In the genomic region with DNA sequence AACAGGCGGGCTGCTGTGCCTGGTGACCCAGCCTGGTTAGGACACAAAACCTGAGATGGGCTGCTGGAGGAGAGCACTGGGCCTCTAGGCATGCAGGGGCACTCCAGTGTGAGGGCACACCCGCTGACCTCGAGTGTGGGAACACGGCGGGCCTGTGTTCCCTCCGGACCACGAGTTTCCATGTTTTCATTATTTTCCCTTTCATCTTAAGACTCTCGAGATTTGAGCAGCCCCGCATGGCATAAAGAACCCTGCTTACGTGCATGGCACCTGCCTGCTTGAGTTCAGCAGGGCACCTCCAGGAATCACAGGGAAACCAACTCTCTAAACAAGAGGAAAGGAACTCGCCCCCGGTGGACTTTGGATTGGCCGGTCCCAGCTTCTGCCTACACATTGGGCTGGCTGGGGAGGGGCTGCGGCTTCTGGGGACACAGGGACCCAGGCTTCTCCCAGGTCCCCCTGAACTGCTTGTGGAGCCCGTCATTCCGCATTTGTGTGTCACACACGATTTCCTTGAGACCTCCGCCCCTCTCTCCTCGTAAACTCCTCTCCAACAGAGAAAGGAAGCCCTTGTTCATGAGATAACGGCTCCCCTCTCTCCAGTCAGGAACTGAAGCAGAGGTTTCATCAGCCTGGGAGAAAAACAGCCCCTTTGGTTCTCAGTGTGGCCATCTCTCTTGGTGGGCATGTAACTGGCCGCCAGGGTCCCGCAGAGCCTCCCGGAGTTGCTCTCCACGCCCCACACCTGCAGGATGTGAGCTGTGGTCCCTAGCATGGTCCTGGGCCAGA, we compare ENCODE assay signal across 1 cellular context.
A peak's percentile ranks its signal among the peaks of the same experiment; 100 is the strongest.
TF ChIP-seq lines count a peak whose summit lies in the region.

No MANE protein-coding gene starts in this region.

TF ChIP-seq in HepG2, 621 proteins besides CTCF, POLR2A, EP300 and RAD21 (continued from another document and continues in another):
- TF ChIP-seq, protein P1, sequence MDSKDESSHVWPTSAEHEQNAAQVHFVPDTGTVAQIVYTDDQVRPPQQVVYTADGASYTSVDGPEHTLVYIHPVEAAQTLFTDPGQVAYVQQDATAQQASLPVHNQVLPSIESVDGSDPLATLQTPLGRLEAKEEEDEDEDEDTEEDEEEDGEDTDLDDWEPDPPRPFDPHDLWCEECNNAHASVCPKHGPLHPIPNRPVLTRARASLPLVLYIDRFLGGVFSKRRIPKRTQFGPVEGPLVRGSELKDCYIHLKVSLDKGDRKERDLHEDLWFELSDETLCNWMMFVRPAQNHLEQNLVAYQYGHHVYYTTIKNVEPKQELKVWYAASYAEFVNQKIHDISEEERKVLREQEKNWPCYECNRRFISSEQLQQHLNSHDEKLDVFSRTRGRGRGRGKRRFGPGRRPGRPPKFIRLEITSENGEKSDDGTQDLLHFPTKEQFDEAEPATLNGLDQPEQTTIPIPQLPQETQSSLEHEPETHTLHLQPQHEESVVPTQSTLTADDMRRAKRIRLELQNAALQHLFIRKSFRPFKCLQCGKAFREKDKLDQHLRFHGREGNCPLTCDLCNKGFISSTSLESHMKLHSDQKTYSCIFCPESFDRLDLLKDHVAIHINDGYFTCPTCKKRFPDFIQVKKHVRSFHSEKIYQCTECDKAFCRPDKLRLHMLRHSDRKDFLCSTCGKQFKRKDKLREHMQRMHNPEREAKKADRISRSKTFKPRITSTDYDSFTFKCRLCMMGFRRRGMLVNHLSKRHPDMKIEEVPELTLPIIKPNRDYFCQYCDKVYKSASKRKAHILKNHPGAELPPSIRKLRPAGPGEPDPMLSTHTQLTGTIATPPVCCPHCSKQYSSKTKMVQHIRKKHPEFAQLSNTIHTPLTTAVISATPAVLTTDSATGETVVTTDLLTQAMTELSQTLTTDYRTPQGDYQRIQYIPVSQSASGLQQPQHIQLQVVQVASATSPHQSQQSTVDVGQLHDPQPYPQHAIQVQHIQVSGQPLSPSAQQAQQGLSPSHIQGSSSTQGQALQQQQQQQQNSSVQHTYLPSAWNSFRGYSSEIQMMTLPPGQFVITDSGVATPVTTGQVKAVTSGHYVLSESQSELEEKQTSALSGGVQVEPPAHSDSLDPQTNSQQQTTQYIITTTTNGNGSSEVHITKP (CRISPR knock-in tag; IDR thresholded peaks at IDR 0.05; ENCODE audit: low read depth) = 0 out of 2 replicates have a peak, but pooled peaks have one; percentile 23
- TF ChIP-seq KLF12 (CRISPR knock-in tag; IDR thresholded peaks at IDR 0.05; ENCODE audit: borderline replicate concordance) = 0 out of 2 replicates have a peak, but pooled peaks have one; percentile 47
- TF ChIP-seq, protein P2, sequence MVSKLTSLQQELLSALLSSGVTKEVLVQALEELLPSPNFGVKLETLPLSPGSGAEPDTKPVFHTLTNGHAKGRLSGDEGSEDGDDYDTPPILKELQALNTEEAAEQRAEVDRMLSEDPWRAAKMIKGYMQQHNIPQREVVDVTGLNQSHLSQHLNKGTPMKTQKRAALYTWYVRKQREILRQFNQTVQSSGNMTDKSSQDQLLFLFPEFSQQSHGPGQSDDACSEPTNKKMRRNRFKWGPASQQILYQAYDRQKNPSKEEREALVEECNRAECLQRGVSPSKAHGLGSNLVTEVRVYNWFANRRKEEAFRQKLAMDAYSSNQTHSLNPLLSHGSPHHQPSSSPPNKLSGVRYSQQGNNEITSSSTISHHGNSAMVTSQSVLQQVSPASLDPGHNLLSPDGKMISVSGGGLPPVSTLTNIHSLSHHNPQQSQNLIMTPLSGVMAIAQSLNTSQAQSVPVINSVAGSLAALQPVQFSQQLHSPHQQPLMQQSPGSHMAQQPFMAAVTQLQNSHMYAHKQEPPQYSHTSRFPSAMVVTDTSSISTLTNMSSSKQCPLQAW (CRISPR knock-in tag; IDR thresholded peaks at IDR 0.05) = peak; percentile 74
- TF ChIP-seq, protein P3, sequence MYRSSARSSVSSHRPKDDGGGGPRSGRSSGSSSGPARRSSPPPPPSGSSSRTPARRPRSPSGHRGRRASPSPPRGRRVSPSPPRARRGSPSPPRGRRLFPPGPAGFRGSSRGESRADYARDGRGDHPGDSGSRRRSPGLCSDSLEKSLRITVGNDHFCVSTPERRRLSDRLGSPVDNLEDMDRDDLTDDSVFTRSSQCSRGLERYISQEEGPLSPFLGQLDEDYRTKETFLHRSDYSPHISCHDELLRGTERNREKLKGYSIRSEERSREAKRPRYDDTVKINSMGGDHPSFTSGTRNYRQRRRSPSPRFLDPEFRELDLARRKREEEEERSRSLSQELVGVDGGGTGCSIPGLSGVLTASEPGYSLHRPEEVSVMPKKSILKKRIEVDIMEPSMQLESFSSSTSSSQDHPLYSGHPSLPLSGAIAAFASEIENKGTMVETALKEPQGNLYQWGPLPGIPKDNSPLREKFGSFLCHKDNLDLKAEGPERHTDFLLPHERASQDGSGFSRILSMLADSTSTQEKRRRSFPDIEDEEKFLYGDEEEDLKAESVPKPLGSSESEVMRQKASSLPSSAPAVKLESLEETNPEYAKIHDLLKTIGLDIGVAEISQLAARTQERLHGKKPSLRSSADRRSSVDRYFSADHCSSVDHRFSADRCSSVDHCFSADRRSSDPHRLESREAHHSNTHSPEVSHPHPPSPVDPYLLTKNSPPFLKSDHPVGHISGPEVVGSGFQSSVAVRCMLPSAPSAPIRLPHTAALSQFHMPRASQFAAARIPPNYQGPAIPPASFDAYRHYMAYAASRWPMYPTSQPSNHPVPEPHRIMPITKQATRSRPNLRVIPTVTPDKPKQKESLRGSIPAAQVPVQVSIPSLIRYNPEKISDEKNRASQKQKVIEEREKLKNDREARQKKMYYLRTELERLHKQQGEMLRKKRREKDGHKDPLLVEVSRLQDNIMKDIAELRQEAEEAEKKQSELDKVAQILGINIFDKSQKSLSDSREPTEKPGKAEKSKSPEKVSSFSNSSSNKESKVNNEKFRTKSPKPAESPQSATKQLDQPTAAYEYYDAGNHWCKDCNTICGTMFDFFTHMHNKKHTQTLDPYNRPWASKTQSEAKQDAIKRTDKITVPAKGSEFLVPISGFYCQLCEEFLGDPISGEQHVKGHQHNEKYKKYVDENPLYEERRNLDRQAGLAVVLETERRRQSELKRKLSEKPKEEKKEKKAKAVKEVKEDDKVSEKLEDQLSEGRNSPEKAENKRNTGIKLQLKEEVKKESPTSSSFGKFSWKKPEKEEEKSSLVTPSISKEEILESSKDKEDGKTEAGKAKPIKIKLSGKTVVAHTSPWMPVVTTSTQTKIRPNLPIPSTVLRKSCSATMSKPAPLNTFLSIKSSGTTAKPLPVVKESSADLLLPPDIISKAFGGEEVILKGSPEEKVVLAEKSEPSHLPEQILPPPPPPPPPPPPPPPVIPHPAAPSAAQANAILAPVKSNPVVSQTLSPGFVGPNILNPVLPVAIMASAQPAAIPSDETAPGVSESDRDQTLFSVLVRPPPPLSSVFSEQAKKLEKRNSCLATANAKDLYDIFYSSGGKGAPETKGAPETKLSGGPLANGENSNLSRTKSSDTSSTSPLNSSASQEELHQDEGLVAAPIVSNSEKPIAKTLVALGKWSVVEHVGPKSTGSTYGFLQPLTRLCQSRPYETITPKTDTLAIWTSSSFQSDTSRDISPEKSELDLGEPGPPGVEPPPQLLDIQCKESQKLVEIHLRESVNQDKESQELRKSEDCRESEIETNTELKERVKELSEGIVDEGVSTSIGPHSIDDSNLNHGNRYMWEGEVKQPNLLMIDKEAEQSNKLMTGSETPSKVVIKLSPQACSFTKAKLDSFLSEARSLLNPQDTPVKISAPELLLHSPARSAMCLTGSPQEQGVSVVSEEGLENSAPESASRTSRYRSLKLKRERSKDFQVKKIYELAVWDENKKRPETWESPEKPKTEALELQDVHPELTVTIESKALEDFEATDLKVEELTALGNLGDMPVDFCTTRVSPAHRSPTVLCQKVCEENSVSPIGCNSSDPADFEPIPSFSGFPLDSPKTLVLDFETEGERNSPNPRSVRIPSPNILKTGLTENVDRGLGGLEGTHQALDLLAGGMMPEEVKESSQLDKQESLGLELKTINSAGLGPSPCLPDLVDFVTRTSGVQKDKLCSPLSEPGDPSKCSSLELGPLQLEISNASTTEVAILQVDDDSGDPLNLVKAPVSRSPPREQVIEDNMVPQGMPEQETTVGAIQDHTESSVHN (CRISPR knock-in tag; IDR thresholded peaks at IDR 0.05) = no peak
- no peak for TF ChIP-seq ZNF660 (CRISPR knock-in tag; IDR thresholded peaks at IDR 0.05; ENCODE audit: borderline replicate concordance, low read depth)
- peak; percentile 68; the same call in 1 of the 2 replicates for TF ChIP-seq ZMYM3 (CRISPR knock-in tag; IDR thresholded peaks at IDR 0.05)
- TF ChIP-seq, protein P4, sequence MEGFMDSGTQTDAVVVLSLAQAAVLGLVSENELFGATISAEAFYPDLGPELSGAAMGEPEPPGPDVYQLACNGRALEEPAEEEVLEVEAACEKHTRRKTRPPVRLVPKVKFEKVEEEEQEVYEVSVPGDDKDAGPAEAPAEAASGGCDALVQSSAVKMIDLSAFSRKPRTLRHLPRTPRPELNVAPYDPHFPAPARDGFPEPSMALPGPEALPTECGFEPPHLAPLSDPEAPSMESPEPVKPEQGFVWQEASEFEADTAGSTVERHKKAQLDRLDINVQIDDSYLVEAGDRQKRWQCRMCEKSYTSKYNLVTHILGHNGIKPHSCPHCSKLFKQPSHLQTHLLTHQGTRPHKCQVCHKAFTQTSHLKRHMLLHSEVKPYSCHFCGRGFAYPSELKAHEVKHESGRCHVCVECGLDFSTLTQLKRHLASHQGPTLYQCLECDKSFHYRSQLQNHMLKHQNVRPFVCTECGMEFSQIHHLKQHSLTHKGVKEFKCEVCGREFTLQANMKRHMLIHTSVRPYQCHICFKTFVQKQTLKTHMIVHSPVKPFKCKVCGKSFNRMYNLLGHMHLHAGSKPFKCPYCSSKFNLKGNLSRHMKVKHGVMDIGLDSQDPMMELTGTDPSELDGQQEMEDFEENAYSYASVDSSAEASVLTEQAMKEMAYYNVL (CRISPR knock-in tag; IDR thresholded peaks at IDR 0.05; ENCODE audit: borderline replicate concordance) = no peak
- peak; percentile 62; the same call in 1 of the 2 replicates for TF ChIP-seq HMG20A (CRISPR knock-in tag; IDR thresholded peaks at IDR 0.05; ENCODE audit: borderline replicate concordance)
- no peak for TF ChIP-seq MAZ (IDR thresholded peaks at IDR 0.05; ENCODE audit: borderline replicate concordance, low read depth, low read length)
- peak; percentile 61; the same call in 1 of the 2 replicates for TF ChIP-seq MAZ (CRISPR knock-in tag; IDR thresholded peaks at IDR 0.05; ENCODE audit: low read depth)
- peak; percentile 42 for TF ChIP-seq GABPB1 (CRISPR knock-in tag; IDR thresholded peaks at IDR 0.05)
- TF ChIP-seq ERF (CRISPR knock-in tag; IDR thresholded peaks at IDR 0.05) = peak; percentile 83
- no peak for TF ChIP-seq PAWR (CRISPR knock-in tag; IDR thresholded peaks at IDR 0.05; ENCODE audit: borderline replicate concordance)
- TF ChIP-seq MXI1 (IDR thresholded peaks at IDR 0.05; ENCODE audit: borderline replicate concordance, low read depth, low read length) = no peak
- peak; percentile 42; the same call in 1 of the 2 replicates for TF ChIP-seq ZBTB38 (CRISPR knock-in tag; IDR thresholded peaks at IDR 0.05)
- TF ChIP-seq, protein P5, sequence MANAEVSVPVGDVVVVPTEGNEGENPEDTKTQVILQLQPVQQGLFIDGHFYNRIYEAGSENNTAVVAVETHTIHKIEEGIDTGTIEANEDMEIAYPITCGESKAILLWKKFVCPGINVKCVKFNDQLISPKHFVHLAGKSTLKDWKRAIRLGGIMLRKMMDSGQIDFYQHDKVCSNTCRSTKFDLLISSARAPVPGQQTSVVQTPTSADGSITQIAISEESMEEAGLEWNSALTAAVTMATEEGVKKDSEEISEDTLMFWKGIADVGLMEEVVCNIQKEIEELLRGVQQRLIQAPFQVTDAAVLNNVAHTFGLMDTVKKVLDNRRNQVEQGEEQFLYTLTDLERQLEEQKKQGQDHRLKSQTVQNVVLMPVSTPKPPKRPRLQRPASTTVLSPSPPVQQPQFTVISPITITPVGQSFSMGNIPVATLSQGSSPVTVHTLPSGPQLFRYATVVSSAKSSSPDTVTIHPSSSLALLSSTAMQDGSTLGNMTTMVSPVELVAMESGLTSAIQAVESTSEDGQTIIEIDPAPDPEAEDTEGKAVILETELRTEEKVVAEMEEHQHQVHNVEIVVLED (CRISPR knock-in tag; IDR thresholded peaks at IDR 0.05; ENCODE audit: borderline replicate concordance) = 0 out of 2 replicates have a peak, but pooled peaks have one; percentile 39
- TF ChIP-seq KDM3A (CRISPR knock-in tag; IDR thresholded peaks at IDR 0.05; ENCODE audit: low read depth) = peak; percentile 88; the same call in 1 of the 2 replicates
- peak; percentile 32; the same call in 1 of the 2 replicates for TF ChIP-seq ZKSCAN8 (CRISPR knock-in tag; IDR thresholded peaks at IDR 0.05; ENCODE audit: borderline replicate concordance)
- no peak for TF ChIP-seq CC2D1A (CRISPR knock-in tag; IDR thresholded peaks at IDR 0.05)
- peak; percentile 33; the same call in 1 of the 2 replicates for TF ChIP-seq NCOA2 (CRISPR knock-in tag; IDR thresholded peaks at IDR 0.05)
- TF ChIP-seq ZNF510 (CRISPR knock-in tag; IDR thresholded peaks at IDR 0.05; ENCODE audit: low read depth) = no peak
- TF ChIP-seq, protein P6, sequence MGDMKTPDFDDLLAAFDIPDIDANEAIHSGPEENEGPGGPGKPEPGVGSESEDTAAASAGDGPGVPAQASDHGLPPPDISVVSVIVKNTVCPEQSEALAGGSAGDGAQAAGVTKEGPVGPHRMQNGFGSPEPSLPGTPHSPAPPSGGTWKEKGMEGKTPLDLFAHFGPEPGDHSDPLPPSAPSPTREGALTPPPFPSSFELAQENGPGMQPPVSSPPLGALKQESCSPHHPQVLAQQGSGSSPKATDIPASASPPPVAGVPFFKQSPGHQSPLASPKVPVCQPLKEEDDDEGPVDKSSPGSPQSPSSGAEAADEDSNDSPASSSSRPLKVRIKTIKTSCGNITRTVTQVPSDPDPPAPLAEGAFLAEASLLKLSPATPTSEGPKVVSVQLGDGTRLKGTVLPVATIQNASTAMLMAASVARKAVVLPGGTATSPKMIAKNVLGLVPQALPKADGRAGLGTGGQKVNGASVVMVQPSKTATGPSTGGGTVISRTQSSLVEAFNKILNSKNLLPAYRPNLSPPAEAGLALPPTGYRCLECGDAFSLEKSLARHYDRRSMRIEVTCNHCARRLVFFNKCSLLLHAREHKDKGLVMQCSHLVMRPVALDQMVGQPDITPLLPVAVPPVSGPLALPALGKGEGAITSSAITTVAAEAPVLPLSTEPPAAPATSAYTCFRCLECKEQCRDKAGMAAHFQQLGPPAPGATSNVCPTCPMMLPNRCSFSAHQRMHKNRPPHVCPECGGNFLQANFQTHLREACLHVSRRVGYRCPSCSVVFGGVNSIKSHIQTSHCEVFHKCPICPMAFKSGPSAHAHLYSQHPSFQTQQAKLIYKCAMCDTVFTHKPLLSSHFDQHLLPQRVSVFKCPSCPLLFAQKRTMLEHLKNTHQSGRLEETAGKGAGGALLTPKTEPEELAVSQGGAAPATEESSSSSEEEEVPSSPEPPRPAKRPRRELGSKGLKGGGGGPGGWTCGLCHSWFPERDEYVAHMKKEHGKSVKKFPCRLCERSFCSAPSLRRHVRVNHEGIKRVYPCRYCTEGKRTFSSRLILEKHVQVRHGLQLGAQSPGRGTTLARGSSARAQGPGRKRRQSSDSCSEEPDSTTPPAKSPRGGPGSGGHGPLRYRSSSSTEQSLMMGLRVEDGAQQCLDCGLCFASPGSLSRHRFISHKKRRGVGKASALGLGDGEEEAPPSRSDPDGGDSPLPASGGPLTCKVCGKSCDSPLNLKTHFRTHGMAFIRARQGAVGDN (CRISPR knock-in tag; IDR thresholded peaks at IDR 0.05) = peak; percentile 94
- TF ChIP-seq ZNF329 (CRISPR knock-in tag; IDR thresholded peaks at IDR 0.05; ENCODE audit: low read depth) = no peak
- TF ChIP-seq, protein P7, sequence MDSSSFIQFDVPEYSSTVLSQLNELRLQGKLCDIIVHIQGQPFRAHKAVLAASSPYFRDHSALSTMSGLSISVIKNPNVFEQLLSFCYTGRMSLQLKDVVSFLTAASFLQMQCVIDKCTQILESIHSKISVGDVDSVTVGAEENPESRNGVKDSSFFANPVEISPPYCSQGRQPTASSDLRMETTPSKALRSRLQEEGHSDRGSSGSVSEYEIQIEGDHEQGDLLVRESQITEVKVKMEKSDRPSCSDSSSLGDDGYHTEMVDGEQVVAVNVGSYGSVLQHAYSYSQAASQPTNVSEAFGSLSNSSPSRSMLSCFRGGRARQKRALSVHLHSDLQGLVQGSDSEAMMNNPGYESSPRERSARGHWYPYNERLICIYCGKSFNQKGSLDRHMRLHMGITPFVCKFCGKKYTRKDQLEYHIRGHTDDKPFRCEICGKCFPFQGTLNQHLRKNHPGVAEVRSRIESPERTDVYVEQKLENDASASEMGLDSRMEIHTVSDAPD (CRISPR knock-in tag; IDR thresholded peaks at IDR 0.05) = peak; percentile 41; the same call in 1 of the 2 replicates
- no peak for TF ChIP-seq SMC3 (IDR thresholded peaks at IDR 0.05; ENCODE audit: low read length)
